1 cellular context compared by ENCODE assay signal in the genomic region with DNA sequence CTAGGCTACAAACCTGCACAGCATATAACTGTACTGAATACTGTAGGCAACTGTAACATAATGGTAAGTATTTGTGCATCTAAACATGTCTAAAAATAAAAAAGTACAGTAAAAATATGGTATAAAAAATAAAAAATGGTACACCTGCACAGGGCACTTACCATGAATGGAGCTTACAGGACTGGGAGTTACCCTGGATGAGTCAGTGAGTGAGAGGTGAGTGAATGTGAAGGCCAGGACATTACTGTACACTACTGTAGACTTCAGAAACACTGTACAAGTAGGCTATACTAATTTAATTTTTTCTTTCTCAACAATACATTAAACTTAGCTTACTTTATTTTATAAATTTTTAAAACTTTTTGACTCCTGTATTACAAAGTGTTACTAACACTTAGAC.
TF ChIP-seq lines count a peak whose summit lies in the region.

No MANE protein-coding gene starts in this region.

TF ChIP-seq in H1, 55 proteins besides CTCF, POLR2A, EP300 and RAD21 (continued from another document):
- TF ChIP-seq BCL11A (IDR thresholded peaks at IDR 0.05; ENCODE audit: low read depth in 2 of 2, low read length in 2 of 2) (no peak), POLR2AphosphoS5 (IDR thresholded peaks at IDR 0.05; ENCODE audit: low read depth, low read length) (no peak), KDM5A (IDR thresholded peaks at IDR 0.05; ENCODE audit: low read length) (no peak), CHD2 (IDR thresholded peaks at IDR 0.05; ENCODE audit: low read length) (no peak), NRF1 (IDR thresholded peaks at IDR 0.05; ENCODE audit: low read depth, low read length) (no peak), EGR1 (IDR thresholded peaks at IDR 0.05; ENCODE audit: borderline replicate concordance, low read depth, low read length) (no peak), TCF12 (IDR thresholded peaks at IDR 0.05; ENCODE audit: low read depth, low read length) (no peak)
